28 cellular contexts compared by ENCODE assay signal in the genomic region with DNA sequence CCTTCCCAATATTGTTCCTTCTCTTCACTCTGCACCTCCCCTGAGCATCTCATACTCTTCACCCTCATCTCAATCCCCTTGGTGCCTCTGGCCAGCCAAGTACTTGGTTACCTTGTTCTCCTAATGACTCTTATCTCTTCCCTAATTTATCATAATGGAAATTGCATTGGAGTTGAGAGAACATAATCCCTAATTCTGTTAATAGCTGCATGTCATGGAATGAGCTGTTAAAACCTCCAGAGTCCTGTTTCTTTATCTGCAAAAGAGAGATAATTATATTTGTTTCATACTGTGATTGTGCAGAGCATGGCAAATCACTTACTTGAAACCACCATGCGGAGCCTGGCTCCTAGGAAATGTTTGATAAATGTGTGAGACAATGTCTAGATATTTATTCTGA.
"Had no signal": no experiment of that assay in that cellular context is flagged by ENCODE, and none has a peak within 500 bp of the region (broad histone marks: within the 10 kb centered on the region; RNA-seq: fewer than 3 reads in every experiment).

No MANE protein-coding gene starts in this region.

- H3K4me2 ChIP-seq: neural progenitor cell, smooth muscle cell had no signal

- H3K4me3 ChIP-seq: heart left ventricle, left lung, lower lobe of right lung, neural progenitor cell, ovary, right atrium auricular region, right lobe of liver, smooth muscle cell, suprapubic skin, thoracic aorta, tibial artery, upper lobe of right lung had no signal

- H3K27ac ChIP-seq: heart left ventricle, left lung, lower lobe of right lung, neural progenitor cell, neutrophil, ovary, right atrium auricular region, right lobe of liver, suprapubic skin, thoracic aorta, tibial artery, upper lobe of right lung had no signal

- H3K9ac ChIP-seq: neural progenitor cell had no signal

- H2AFZ ChIP-seq: neural progenitor cell had no signal

- H3K9me3 ChIP-seq: heart left ventricle, left lung, lower lobe of right lung, neutrophil, ovary, right atrium auricular region, right lobe of liver, suprapubic skin, thoracic aorta, tibial artery, upper lobe of right lung had no signal

- H3K36me3 ChIP-seq: heart left ventricle, left lung, lower lobe of right lung, neural progenitor cell, neutrophil, ovary, right atrium auricular region, right lobe of liver, suprapubic skin, thoracic aorta, tibial artery, upper lobe of right lung had no signal

- DNase-seq: heart left ventricle; hypothalamus; immature natural killer cell; kidney; left colon; lower lobe of right lung; mammary epithelial cell; mesenchymal stem cell; naive B cell; natural killer cell; nephron progenitor cell; occipital lobe; ovary; posterior cingulate gyrus; right lobe of liver; stimulated activated CD4-positive, alpha-beta T cell treated with anti-CD3 and anti-CD28 coated beads, Interleukin-1b, Interleukin-23, amount 100 ng/mL, for 48 hours; stimulated activated CD4-positive, alpha-beta T cell treated with anti-CD3 and anti-CD28 coated beads, Interleukin-2, amount 100 ng/mL, for 48 hours; stimulated activated naive CD4-positive, alpha-beta T cell; tibial artery; trophoblast cell; upper lobe of right lung had no signal

- H3K4me1 ChIP-seq: left lung, lower lobe of right lung, suprapubic skin, upper lobe of right lung had no signal

- H3K27me3 ChIP-seq: heart left ventricle, left lung, neural progenitor cell, neutrophil, ovary, right atrium auricular region, right lobe of liver, suprapubic skin, tibial artery, upper lobe of right lung had no signal
